In genomic region chr16:10362864-10363197, GRCh38 we compare ENCODE assay signal across 1 cellular context.
A peak's percentile ranks its signal among the peaks of the same experiment; 100 is the strongest.
TF ChIP-seq lines count a peak whose summit lies in the region.
"Not testable (repeated sequence)": the region's sequence is repeated elsewhere in the genome, so short reads cannot be mapped to it uniquely, and the experiment has no call there.

No MANE protein-coding gene starts in this region.

TF ChIP-seq in HepG2, 621 proteins besides CTCF, POLR2A, EP300 and RAD21:
- TF ChIP-seq, protein P1, sequence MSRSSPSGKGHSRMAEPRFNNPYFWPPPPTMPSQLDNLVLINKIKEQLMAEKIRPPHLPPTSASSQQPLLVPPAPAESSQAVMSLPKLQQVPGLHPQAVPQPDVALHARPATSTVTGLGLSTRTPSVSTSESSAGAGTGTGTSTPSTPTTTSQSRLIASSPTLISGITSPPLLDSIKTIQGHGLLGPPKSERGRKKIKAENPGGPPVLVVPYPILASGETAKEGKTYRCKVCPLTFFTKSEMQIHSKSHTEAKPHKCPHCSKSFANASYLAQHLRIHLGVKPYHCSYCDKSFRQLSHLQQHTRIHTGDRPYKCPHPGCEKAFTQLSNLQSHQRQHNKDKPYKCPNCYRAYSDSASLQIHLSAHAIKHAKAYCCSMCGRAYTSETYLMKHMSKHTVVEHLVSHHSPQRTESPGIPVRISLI (CRISPR knock-in tag; IDR thresholded peaks at IDR 0.05; ENCODE audit: borderline replicate concordance) = peak; percentile 25
- TF ChIP-seq ZNF563 (CRISPR knock-in tag; IDR thresholded peaks at IDR 0.05) (0 out of 2 replicates have a peak, but pooled peaks have one; percentile 62), CREB1 (CRISPR knock-in tag; IDR thresholded peaks at IDR 0.05) (peak; percentile 5; the same call in 1 of the 2 replicates), ZBTB40 (CRISPR knock-in tag; IDR thresholded peaks at IDR 0.05) (0 out of 2 replicates have a peak, but pooled peaks have one; percentile 9), THYN1 (CRISPR knock-in tag; IDR thresholded peaks at IDR 0.05; ENCODE audit: borderline replicate concordance, low read depth) (0 out of 2 replicates have a peak, but pooled peaks have one; percentile 4), ZNF224 (CRISPR knock-in tag; IDR thresholded peaks at IDR 0.05) (0 out of 2 replicates have a peak, but pooled peaks have one; percentile 50), ADNP (CRISPR knock-in tag; IDR thresholded peaks at IDR 0.05) (0 out of 2 replicates have a peak, but pooled peaks have one; percentile 28), ZNF501 (CRISPR knock-in tag; IDR thresholded peaks at IDR 0.05) (peak; percentile 65; the same call in 1 of the 2 replicates), TCF12 (CRISPR knock-in tag; IDR thresholded peaks at IDR 0.05) (0 out of 2 replicates have a peak, but pooled peaks have one; percentile 16), SETDB1 (CRISPR knock-in tag; IDR thresholded peaks at IDR 0.05; ENCODE audit: borderline replicate concordance) (peak; percentile 56; the same call in 1 of the 2 replicates), NCOA1 (CRISPR knock-in tag; IDR thresholded peaks at IDR 0.05) (0 out of 2 replicates have a peak, but pooled peaks have one; percentile 15), ZNF121 (CRISPR knock-in tag; IDR thresholded peaks at IDR 0.05) (peak; percentile 80), MEF2D (CRISPR knock-in tag; IDR thresholded peaks at IDR 0.05) (0 out of 2 replicates have a peak, but pooled peaks have one; percentile 8)
- not testable (repeated sequence) for TF ChIP-seq CREB1, ZBTB40, TCF12 (IDR thresholded peaks at IDR 0.05)
- TF ChIP-seq, protein P2, sequence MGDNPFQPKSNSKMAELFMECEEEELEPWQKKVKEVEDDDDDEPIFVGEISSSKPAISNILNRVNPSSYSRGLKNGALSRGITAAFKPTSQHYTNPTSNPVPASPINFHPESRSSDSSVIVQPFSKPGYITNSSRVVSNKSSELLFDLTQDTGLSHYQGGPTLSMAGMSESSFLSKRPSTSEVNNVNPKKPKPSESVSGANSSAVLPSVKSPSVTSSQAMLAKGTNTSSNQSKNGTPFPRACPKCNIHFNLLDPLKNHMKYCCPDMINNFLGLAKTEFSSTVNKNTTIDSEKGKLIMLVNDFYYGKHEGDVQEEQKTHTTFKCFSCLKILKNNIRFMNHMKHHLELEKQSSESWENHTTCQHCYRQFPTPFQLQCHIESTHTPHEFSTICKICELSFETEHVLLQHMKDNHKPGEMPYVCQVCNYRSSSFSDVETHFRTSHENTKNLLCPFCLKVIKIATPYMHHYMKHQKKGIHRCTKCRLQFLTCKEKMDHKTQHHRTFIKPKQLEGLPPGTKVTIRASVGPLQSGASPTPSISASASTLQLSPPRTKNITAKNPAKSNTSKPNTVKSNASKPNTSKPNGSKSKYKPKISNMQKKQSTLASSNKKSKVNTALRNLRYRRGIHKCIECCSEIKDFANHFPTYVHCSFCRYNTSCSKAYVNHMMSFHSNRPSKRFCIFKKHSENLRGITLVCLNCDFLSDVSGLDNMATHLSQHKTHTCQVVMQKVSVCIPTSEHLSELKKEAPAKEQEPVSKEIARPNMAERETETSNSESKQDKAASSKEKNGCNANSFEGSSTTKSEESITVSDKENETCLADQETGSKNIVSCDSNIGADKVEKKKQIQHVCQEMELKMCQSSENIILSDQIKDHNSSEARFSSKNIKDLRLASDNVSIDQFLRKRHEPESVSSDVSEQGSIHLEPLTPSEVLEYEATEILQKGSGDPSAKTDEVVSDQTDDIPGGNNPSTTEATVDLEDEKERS (CRISPR knock-in tag; IDR thresholded peaks at IDR 0.05) = 0 out of 2 replicates have a peak, but pooled peaks have one; percentile 50
TF ChIP-seq in HepG2: peak in this region for 14; not testable (repeated sequence) for 607.
